17 cellular contexts compared by ENCODE assay signal in genomic region chr1:35598895-35599294, GRCh38. TPM values are rescaled to one million over a fixed set of nuclear protein-coding genes. Genes with fewer than 3 reads are reported as not detected.
DNase-seq lines count a peak whose midpoint lies in the region; ATAC-seq and TF ChIP-seq lines count a peak whose summit lies in the region.
"Had no signal": no experiment of that assay in that cellular context is flagged by ENCODE, and none has a peak within 500 bp of the region (broad histone marks: within the 10 kb centered on the region; RNA-seq: fewer than 3 reads in every experiment).

No MANE protein-coding gene starts in this region.

- H2BK5ac ChIP-seq in mesendoderm (ENCODE audit: low read length) = no peak overlapping the region

- no peak overlapping the region for H3K4ac ChIP-seq in mesendoderm (ENCODE audit: low read depth, low read length)

- no peak overlapping the region for H2AK5ac ChIP-seq in mesendoderm (ENCODE audit: low read length)

- H4K8ac ChIP-seq in mesendoderm (ENCODE audit: low read depth, low read length) = no peak overlapping the region

- no peak overlapping the region for H3K4me3 ChIP-seq in mesendoderm (ENCODE audit: low read length)
- H3K4me3 ChIP-seq: PC-9 had no signal

- H3K79me2 ChIP-seq in mesendoderm (ENCODE audit: control insufficient read depth, insufficient read depth, low read length) = no peaks in the 10 kb centered on the region

- TF ChIP-seq CTCF in 22Rv1 (IDR thresholded peaks at IDR 0.05) = no peak

- H4K5ac ChIP-seq in mesendoderm (ENCODE audit: low read length) = no peak overlapping the region

- H3K4me1 ChIP-seq in mesendoderm (ENCODE audit: control insufficient read depth, low read depth, low read length) = peaks cover 2% of the 10 kb centered on the region

- H3K56ac ChIP-seq in mesendoderm (ENCODE audit: low read length) = no peak overlapping the region

- no CpG with 5 or more reads among the region's 2 CpGs for whole genome bisulfite sequencing in mesendoderm (ENCODE audit: extremely low coverage, insufficient coverage, low lambda C conversion rate)

- no peak overlapping the region for H2BK120ac ChIP-seq in mesendoderm (ENCODE audit: low read depth, low read length)

- intact Hi-C loops in activated CD4-positive, alpha-beta T cell treated with anti-CD3 and anti-CD28 coated beads, Interleukin-2, amount 10 ng/mL, durations not matched to agents 24 days and 14 days (cut with micrococcal nuclease) = no loop called here

- H3K27ac Mint-ChIP-seq in activated CD4-positive, alpha-beta T cell treated with anti-CD3 and anti-CD28 coated beads, Interleukin-2, amount 10 ng/mL, durations not matched to agents 24 days and 14 days = no peak overlapping the region
- H3K27ac Mint-ChIP-seq in effector memory CD8-positive, alpha-beta T cell = peak overlapping the region in 1 of 2 donors; percentile 14
- H3K27ac Mint-ChIP-seq: HFFc6 had no signal

- ATAC-seq in HG03039 (IDR thresholded peaks at IDR 0.05; ENCODE audit: unreplicated experiment) = no peak
- ATAC-seq in effector memory CD8-positive, alpha-beta T cell (replicated peaks) = no peak

- peaks cover 2% of the 10 kb centered on the region for H3K36me3 ChIP-seq in mesendoderm (ENCODE audit: control insufficient read depth, insufficient read depth, low read length)

- H3K4me2 ChIP-seq in mesendoderm (ENCODE audit: low read length) = no peak overlapping the region
- H3K4me2 ChIP-seq: PC-9 had no signal

- H3K9me3 Mint-ChIP-seq in activated CD4-positive, alpha-beta T cell treated with anti-CD3 and anti-CD28 coated beads, Interleukin-2, amount 10 ng/mL, durations not matched to agents 24 days and 14 days = no peaks in the 10 kb centered on the region
- no peaks in the 10 kb centered on the region for H3K9me3 Mint-ChIP-seq in effector memory CD8-positive, alpha-beta T cell
- H3K9me3 Mint-ChIP-seq: CD14-positive monocyte, HFFc6 had no signal

- in situ Hi-C loops in SK-MEL-5 (cut with HindIII; ENCODE audit: low pct_unique_long_range_greater_than_20kb, low sequenced_read_pairs) = no loop called here

- no peaks in the 10 kb centered on the region for H3K4me1 Mint-ChIP-seq in activated CD4-positive, alpha-beta T cell treated with anti-CD3 and anti-CD28 coated beads, Interleukin-2, amount 10 ng/mL, durations not matched to agents 24 days and 14 days
- no peaks in the 10 kb centered on the region for H3K4me1 Mint-ChIP-seq in effector memory CD8-positive, alpha-beta T cell (ENCODE audit: low read depth in 2 of 2)
- H3K4me1 Mint-ChIP-seq: CD14-positive monocyte had no signal

- H3K36me3 Mint-ChIP-seq in activated CD4-positive, alpha-beta T cell treated with anti-CD3 and anti-CD28 coated beads, Interleukin-2, amount 10 ng/mL, durations not matched to agents 24 days and 14 days (ENCODE audit: low read depth) = peaks cover 28% of the 10 kb centered on the region
- peaks cover 22% of the 10 kb centered on the region for H3K36me3 Mint-ChIP-seq in effector memory CD8-positive, alpha-beta T cell (ENCODE audit: insufficient read depth)

- H3K27ac ChIP-seq in 22Rv1 (peak overlapping the region; percentile 85), mesendoderm (ENCODE audit: low read depth, low read length) (no peak overlapping the region)
- H3K27ac ChIP-seq: PC-9 had no signal

- no peak overlapping the region for H3K4me3 Mint-ChIP-seq in activated CD4-positive, alpha-beta T cell treated with anti-CD3 and anti-CD28 coated beads, Interleukin-2, amount 10 ng/mL, durations not matched to agents 24 days and 14 days
- no peak overlapping the region for H3K4me3 Mint-ChIP-seq in effector memory CD8-positive, alpha-beta T cell
- H3K4me3 Mint-ChIP-seq: CD14-positive monocyte, HFFc6 had no signal

- no peak overlapping the region for H3K18ac ChIP-seq in mesendoderm (ENCODE audit: low read length)

- no peaks in the 10 kb centered on the region for H3K79me1 ChIP-seq in mesendoderm (ENCODE audit: low read length)

- DNase-seq in EL (peak; percentile 32), SK-MEL-5 (ENCODE audit: low read depth, low spot score) (peak; percentile 67), mesendoderm (peak; percentile 31)
- no peak for DNase-seq in activated CD4-positive, alpha-beta T cell treated with anti-CD3 and anti-CD28 coated beads, Interleukin-2, amount 10 ng/mL, durations not matched to agents 24 days and 14 days
- no peak for DNase-seq in effector memory CD8-positive, alpha-beta T cell
- DNase-seq: DMS79, H7, HFFc6, NCI-H1694 treated with DMSO at 0.1 percent for 48 hours, NCI-H2107, NCI-H524, PC-9 had no signal

- no peaks in the 10 kb centered on the region for H3K27me3 Mint-ChIP-seq in activated CD4-positive, alpha-beta T cell treated with anti-CD3 and anti-CD28 coated beads, Interleukin-2, amount 10 ng/mL, durations not matched to agents 24 days and 14 days
- H3K27me3 Mint-ChIP-seq in effector memory CD8-positive, alpha-beta T cell = no peaks in the 10 kb centered on the region

- H2BK15ac ChIP-seq in mesendoderm (replicated peaks; ENCODE audit: low read depth) = no peak overlapping the region

- no peak overlapping the region for H3K9ac ChIP-seq in mesendoderm (ENCODE audit: low read length)

- no peaks in the 10 kb centered on the region for H3K27me3 ChIP-seq in mesendoderm (ENCODE audit: insufficient read depth, low read length, poor library complexity)

- no peak overlapping the region for H3K23ac ChIP-seq in mesendoderm (ENCODE audit: low read length)

RNA-seq across cellular contexts. Expression of gene TFAP2E, which starts 25.8 kb away (rescaled TPM):
- total RNA-seq in SK-MEL-5 (2014; rRNA removed; shearing (Covaris generic)) = 1.3 TPM in 2 replicates
- polyA plus RNA-seq in SK-MEL-5 (2015; cell fraction: cytosol; rRNA removed) = 1.5 and 2.4 TPM in 2 replicates
- 1.3 and 5.1 TPM in 2 replicates for polyA plus RNA-seq in SK-MEL-5 (2015; cell fraction: nucleus; rRNA removed)
- polyA plus RNA-seq in mesendoderm (2013, experiment 1 of 2) = 0.20 TPM
- polyA plus RNA-seq in mesendoderm (2013, experiment 2 of 2) = 0.14 TPM
- total RNA-seq in activated CD4-positive, alpha-beta T cell treated with anti-CD3 and anti-CD28 coated beads, Interleukin-2, amount 10 ng/mL, durations not matched to agents 24 days and 14 days = 0.38 and 0.49 TPM in 2 replicates
- total RNA-seq: G401, M059J had no signal

RNA-seq across cellular contexts. Expression of gene NCDN, which starts 41.3 kb away (rescaled TPM):
- 13.4 and 16.2 TPM in 2 replicates for total RNA-seq in SK-MEL-5 (2014; rRNA removed; shearing (Covaris generic))
- 52.8 and 59.0 TPM in 2 replicates for polyA plus RNA-seq in SK-MEL-5 (2015; cell fraction: cytosol; rRNA removed)
- 45.8 and 48.9 TPM in 2 replicates for polyA plus RNA-seq in SK-MEL-5 (2015; cell fraction: nucleus; rRNA removed)
- polyA plus RNA-seq in mesendoderm (2013, experiment 1 of 2) = 27.8 TPM
- 28.0 TPM for polyA plus RNA-seq in mesendoderm (2013, experiment 2 of 2)
- total RNA-seq in activated CD4-positive, alpha-beta T cell treated with anti-CD3 and anti-CD28 coated beads, Interleukin-2, amount 10 ng/mL, durations not matched to agents 24 days and 14 days = 33.5 and 34.0 TPM in 2 replicates

RNA-seq across cellular contexts. Expression of gene KIAA0319L, which starts 41.7 kb away (rescaled TPM):
- 43.8 and 53.4 TPM in 2 replicates for total RNA-seq in SK-MEL-5 (2014; rRNA removed; shearing (Covaris generic))
- 62.6 and 82.3 TPM in 2 replicates for polyA plus RNA-seq in SK-MEL-5 (2015; cell fraction: cytosol; rRNA removed)
- polyA plus RNA-seq in SK-MEL-5 (2015; cell fraction: nucleus; rRNA removed) = 102 and 112 TPM in 2 replicates
- polyA plus RNA-seq in mesendoderm (2013, experiment 1 of 2) = 15.1 TPM
- 16.4 TPM for polyA plus RNA-seq in mesendoderm (2013, experiment 2 of 2)
- 35.2 and 35.3 TPM in 2 replicates for total RNA-seq in activated CD4-positive, alpha-beta T cell treated with anti-CD3 and anti-CD28 coated beads, Interleukin-2, amount 10 ng/mL, durations not matched to agents 24 days and 14 days

RNA-seq across cellular contexts. Expression of gene PSMB2, which starts 42.4 kb away (rescaled TPM):
- 28.3 and 33.7 TPM in 2 replicates for total RNA-seq in SK-MEL-5 (2014; rRNA removed; shearing (Covaris generic))
- polyA plus RNA-seq in SK-MEL-5 (2015; cell fraction: cytosol; rRNA removed) = 57.0 and 64.1 TPM in 2 replicates
- 16.8 and 19.5 TPM in 2 replicates for polyA plus RNA-seq in SK-MEL-5 (2015; cell fraction: nucleus; rRNA removed)
- polyA plus RNA-seq in mesendoderm (2013, experiment 1 of 2) = 210 TPM
- 208 TPM for polyA plus RNA-seq in mesendoderm (2013, experiment 2 of 2)
- total RNA-seq in activated CD4-positive, alpha-beta T cell treated with anti-CD3 and anti-CD28 coated beads, Interleukin-2, amount 10 ng/mL, durations not matched to agents 24 days and 14 days = 133 TPM in 2 replicates

Comparison
In these comparisons a context has a peak if more than half of its experiments do, and no peak if none do; other contexts are left out.
1. DNase-seq: peak in EL (single experiment), SK-MEL-5 (single experiment) and mesendoderm (single experiment); none in activated CD4-positive, alpha-beta T cell treated with anti-CD3 and anti-CD28 coated beads, Interleukin-2, amount 10 ng/mL, durations not matched to agents 24 days and 14 days (single experiment) and effector memory CD8-positive, alpha-beta T cell (0 of 3).